17 cellular contexts compared by ENCODE assay signal in genomic region chr16:23080329-23080728, GRCh38.
DNase-seq lines count a peak whose midpoint lies in the region; ATAC-seq, FAIRE-seq and TF ChIP-seq lines count a peak whose summit lies in the region.
"Had no signal": no experiment of that assay in that cellular context is flagged by ENCODE, and none has a peak within 500 bp of the region (broad histone marks: within the 10 kb centered on the region; RNA-seq: fewer than 3 reads in every experiment).

No MANE protein-coding gene starts in this region.

- no peaks in the 10 kb centered on the region for H3K9me1 ChIP-seq in keratinocyte (ENCODE audit: control insufficient read depth, extremely low read depth, insufficient read depth, low read length)

- CTCF ChIA-PET in activated CD4-positive, alpha-beta memory T cell treated with anti-CD3 and anti-CD28 coated beads, Interleukin-2, amount 10 ng/mL, durations not matched to agents 7 days and 5 days (lab: Charles Lee) = interaction anchor here (1.4 kb wide), 1 partner anchor 354 kb away, joined by 3 read pairs; no protein-coding TSS in a partner anchor

- H3K27me3 Mint-ChIP-seq in activated CD4-positive, alpha-beta memory T cell treated with anti-CD3 and anti-CD28 coated beads, Interleukin-2, amount 10 ng/mL, durations not matched to agents 7 days and 5 days = no peaks in the 10 kb centered on the region
- no peaks in the 10 kb centered on the region for H3K27me3 Mint-ChIP-seq in activated T-cell treated with anti-CD3 and anti-CD28 coated beads, Interleukin-2, amount 50 U/mL, for 4 hours (ENCODE audit: low read depth)

- H2AFZ ChIP-seq in keratinocyte (ENCODE audit: control insufficient read depth, low read length) = no peak overlapping the region
- H2AFZ ChIP-seq: GM23338 had no signal

- peaks cover 8% of the 10 kb centered on the region for H3K36me3 Mint-ChIP-seq in activated CD4-positive, alpha-beta memory T cell treated with anti-CD3 and anti-CD28 coated beads, Interleukin-2, amount 10 ng/mL, durations not matched to agents 7 days and 5 days (ENCODE audit: low read depth)
- H3K36me3 Mint-ChIP-seq in activated T-cell treated with anti-CD3 and anti-CD28 coated beads, Interleukin-2, amount 50 U/mL, for 4 hours (ENCODE audit: insufficient read depth) = peaks cover 44% of the 10 kb centered on the region

- H3K4me3 Mint-ChIP-seq in activated CD4-positive, alpha-beta memory T cell treated with anti-CD3 and anti-CD28 coated beads, Interleukin-2, amount 10 ng/mL, durations not matched to agents 7 days and 5 days = no peak overlapping the region
- H3K4me3 Mint-ChIP-seq in activated T-cell treated with anti-CD3 and anti-CD28 coated beads, Interleukin-2, amount 50 U/mL, for 4 hours = no peak overlapping the region
- H3K4me3 Mint-ChIP-seq: CD8-positive, alpha-beta T cell; GM23338 had no signal

- H3K27ac ChIP-seq in C4-2B (peak overlapping the region; percentile 67; the same call in 1 of the 2 replicates), VCaP (peak overlapping the region; percentile 73), keratinocyte (ENCODE audit: control insufficient read depth, insufficient read depth, low read length) (peak overlapping the region; percentile 13)
- H3K27ac ChIP-seq: BLaER1 treated with 17β-estradiol and CSF1 and Interleukin-3, amounts not matched to agents 10 nM and 100 nM; KMS-11 had no signal

- H3K4me1 Mint-ChIP-seq in activated CD4-positive, alpha-beta memory T cell treated with anti-CD3 and anti-CD28 coated beads, Interleukin-2, amount 10 ng/mL, durations not matched to agents 7 days and 5 days = peaks cover 3% of the 10 kb centered on the region
- H3K4me1 Mint-ChIP-seq in activated T-cell treated with anti-CD3 and anti-CD28 coated beads, Interleukin-2, amount 50 U/mL, for 4 hours (ENCODE audit: low read depth) = peaks cover 4% of the 10 kb centered on the region

- H3K36me3 ChIP-seq in keratinocyte (ENCODE audit: control insufficient read depth in 2 of 2, extremely low read depth in 1 of 2, insufficient read depth in 2 of 2, low read length in 2 of 2) = peaks cover 14 to 36% of the 10 kb centered on the region in 2 experiments

- H3K27me3 ChIP-seq in keratinocyte (ENCODE audit: control insufficient read depth, extremely low read depth, insufficient read depth, low read length) = no peaks in the 10 kb centered on the region
- H3K27me3 ChIP-seq: BLaER1 treated with 17β-estradiol and CSF1 and Interleukin-3, amounts not matched to agents 10 nM and 100 nM had no signal

- TF ChIP-seq CTCF in C4-2B (conservative IDR thresholded peaks at IDR 0.05) (no peak), VCaP (conservative IDR thresholded peaks at IDR 0.05) (no peak), keratinocyte (optimal IDR thresholded peaks at IDR 0.05 in 1 of 3, IDR thresholded peaks at IDR 0.05 in 1 of 3, conservative IDR thresholded peaks at IDR 0.05 in 1 of 3; ENCODE audit: extremely low read depth in 1 of 3, insufficient read depth in 2 of 3, low read length in 3 of 3) (no peak)

- H3K4me1 ChIP-seq in keratinocyte (ENCODE audit: control insufficient read depth, extremely low read depth, insufficient read depth, low read length) = peaks cover 32% of the 10 kb centered on the region
- H3K4me1 ChIP-seq: BLaER1 treated with 17β-estradiol and CSF1 and Interleukin-3, amounts not matched to agents 10 nM and 100 nM had no signal

- no peak overlapping the region for H3K9ac ChIP-seq in keratinocyte (ENCODE audit: control insufficient read depth, extremely low read depth, insufficient read depth, low read length)
- H3K9ac ChIP-seq: BLaER1 treated with 17β-estradiol and CSF1 and Interleukin-3, amounts not matched to agents 10 nM and 100 nM; KMS-11 had no signal

- H4K20me1 ChIP-seq in keratinocyte (ENCODE audit: control insufficient read depth, extremely low read depth, insufficient read depth, low read length) = peaks cover 9% of the 10 kb centered on the region
- H4K20me1 ChIP-seq: BLaER1 treated with 17β-estradiol and CSF1 and Interleukin-3, amounts not matched to agents 10 nM and 100 nM had no signal

- no peak overlapping the region for H3K27ac Mint-ChIP-seq in activated CD4-positive, alpha-beta memory T cell treated with anti-CD3 and anti-CD28 coated beads, Interleukin-2, amount 10 ng/mL, durations not matched to agents 7 days and 5 days
- H3K27ac Mint-ChIP-seq: CD8-positive, alpha-beta T cell; GM23338 had no signal

- POLR2A ChIA-PET in activated CD4-positive, alpha-beta memory T cell treated with anti-CD3 and anti-CD28 coated beads, Interleukin-2, amount 10 ng/mL, durations not matched to agents 7 days and 5 days (lab: Charles Lee) = no interaction called here

- no peaks in the 10 kb centered on the region for H3K9me3 Mint-ChIP-seq in activated CD4-positive, alpha-beta memory T cell treated with anti-CD3 and anti-CD28 coated beads, Interleukin-2, amount 10 ng/mL, durations not matched to agents 7 days and 5 days
- H3K9me3 Mint-ChIP-seq in activated T-cell treated with anti-CD3 and anti-CD28 coated beads, Interleukin-2, amount 50 U/mL, for 4 hours = no peaks in the 10 kb centered on the region
- H3K9me3 Mint-ChIP-seq: CD8-positive, alpha-beta T cell; GM23338 had no signal

- dilution Hi-C loops in keratinocyte (cut with MboI; ENCODE audit: extremely low pct_ligation_motif_present, low sequenced_read_pairs) = no loop called here

- FAIRE-seq in keratinocyte (lab: Jason Lieb, UNC) = no peak
- FAIRE-seq: GM18507 had no signal

- peak; percentile 79 for DNase-seq in Jurkat, Clone E6-1 (ENCODE audit: low read depth, low spot score)
- DNase-seq in keratinocyte (ENCODE audit: low read depth, low spot score) = no peak
- DNase-seq in activated CD4-positive, alpha-beta memory T cell treated with anti-CD3 and anti-CD28 coated beads, Interleukin-2, amount 10 ng/mL, durations not matched to agents 7 days and 5 days = no peak
- DNase-seq in activated T-cell treated with anti-CD3 and anti-CD28 coated beads, Interleukin-2, amount 50 U/mL, for 4 hours = no peak
- DNase-seq: CD8-positive, alpha-beta T cell; GDM1; NCI-H1436 treated with DMSO at 0.1 percent for 48 hours; NCI-H1930; NCI-H526 treated with DMSO at 0.1 percent for 48 hours had no signal

- H3K9me3 ChIP-seq in keratinocyte (ENCODE audit: control insufficient read depth, low read depth, low read length) = no peaks in the 10 kb centered on the region
- H3K9me3 ChIP-seq: BLaER1 treated with 17β-estradiol and CSF1 and Interleukin-3, amounts not matched to agents 10 nM and 100 nM; HAP-1 had no signal

- ATAC-seq in GM19452 (IDR thresholded peaks at IDR 0.05; ENCODE audit: unreplicated experiment) = no peak
- ATAC-seq in activated T-cell treated with anti-CD3 and anti-CD28 coated beads, Interleukin-2, amount 50 U/mL, for 4 hours = no peak
- ATAC-seq: CD8-positive, alpha-beta T cell; GM23338 had no signal

- H3K4me2 ChIP-seq in keratinocyte (ENCODE audit: control insufficient read depth, extremely low read depth, insufficient read depth, low read depth, low read length) = no peak overlapping the region
- H3K4me2 ChIP-seq: BLaER1 treated with 17β-estradiol and CSF1 and Interleukin-3, amounts not matched to agents 10 nM and 100 nM; GM23338; KMS-11 had no signal

- H3K79me2 ChIP-seq in keratinocyte (ENCODE audit: control insufficient read depth, insufficient read depth, low read length) = peaks cover 24% of the 10 kb centered on the region

- no peak overlapping the region for H3K4me3 ChIP-seq in Jurkat, Clone E6-1 (ENCODE audit: low read length)
- no peak overlapping the region for H3K4me3 ChIP-seq in keratinocyte (ENCODE audit: control insufficient read depth in 2 of 3, extremely low read depth in 1 of 3, insufficient read depth in 2 of 3, low read depth in 1 of 3, low read length in 3 of 3)
- H3K4me3 ChIP-seq: BLaER1 treated with 17β-estradiol and CSF1 and Interleukin-3, amounts not matched to agents 10 nM and 100 nM; GM23338; HAP-1 had no signal

Comparison
In these comparisons a context has a peak if more than half of its experiments do, and no peak if none do; other contexts are left out.
1. H3K27ac ChIP-seq: peak in every context shown above with its lines; median percentile 73 in VCaP; 67 in C4-2B; 13 in keratinocyte.